1 cellular context compared by ENCODE assay signal in the genomic region with DNA sequence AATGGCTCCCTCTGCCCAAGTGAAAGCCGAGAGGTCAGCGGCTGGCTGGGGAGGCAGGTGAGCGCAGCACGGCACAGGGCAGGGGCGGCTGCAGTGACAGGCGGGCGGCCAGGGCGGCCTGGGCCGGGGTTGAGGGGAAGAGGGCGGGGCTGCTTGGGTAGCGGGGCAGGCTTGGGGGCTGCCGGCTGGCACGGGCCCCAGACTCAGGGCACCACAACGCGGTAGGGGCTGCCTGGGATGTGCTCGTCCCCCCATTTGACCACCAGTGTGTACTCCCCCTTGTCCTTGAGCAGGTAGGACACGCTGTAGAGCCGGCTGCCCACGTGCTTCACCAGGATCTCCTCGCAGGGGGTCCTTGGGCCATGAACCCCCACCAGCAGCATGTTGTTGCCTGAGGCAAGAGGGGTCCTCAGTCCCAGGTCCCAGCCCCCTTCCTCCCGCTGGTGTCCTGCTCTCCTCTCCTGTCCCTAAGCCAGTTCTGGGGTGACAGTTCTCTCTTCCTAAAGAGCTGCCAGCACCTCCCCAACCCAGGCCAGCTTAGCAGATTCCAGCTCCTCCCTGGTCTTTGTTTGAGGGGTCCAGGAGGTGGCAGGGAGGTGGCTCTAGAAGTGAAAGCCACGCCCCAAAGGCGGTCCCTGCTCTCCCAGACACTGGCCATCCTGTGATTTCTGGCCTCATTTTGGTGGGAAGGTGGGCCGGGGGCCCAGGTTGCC.
TF ChIP-seq lines count a peak whose summit lies in the region.

No MANE protein-coding gene starts in this region.

TF ChIP-seq in IMR-90, 13 proteins besides CTCF, POLR2A, EP300 and RAD21:
- TF ChIP-seq CEBPB (IDR thresholded peaks at IDR 0.05; ENCODE audit: low read depth, low read length): no peak
- no peak for TF ChIP-seq BHLHE40 (IDR thresholded peaks at IDR 0.05; ENCODE audit: low read depth, low read length)
- TF ChIP-seq, protein P1, sequence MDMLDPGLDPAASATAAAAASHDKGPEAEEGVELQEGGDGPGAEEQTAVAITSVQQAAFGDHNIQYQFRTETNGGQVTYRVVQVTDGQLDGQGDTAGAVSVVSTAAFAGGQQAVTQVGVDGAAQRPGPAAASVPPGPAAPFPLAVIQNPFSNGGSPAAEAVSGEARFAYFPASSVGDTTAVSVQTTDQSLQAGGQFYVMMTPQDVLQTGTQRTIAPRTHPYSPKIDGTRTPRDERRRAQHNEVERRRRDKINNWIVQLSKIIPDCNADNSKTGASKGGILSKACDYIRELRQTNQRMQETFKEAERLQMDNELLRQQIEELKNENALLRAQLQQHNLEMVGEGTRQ (IDR thresholded peaks at IDR 0.05; ENCODE audit: low read depth, low read length): no peak
- TF ChIP-seq SMC3 (IDR thresholded peaks at IDR 0.05; ENCODE audit: low read depth, low read length): no peak
- TF ChIP-seq RFX5 (IDR thresholded peaks at IDR 0.05; ENCODE audit: low read depth, low read length): no peak
- no peak for TF ChIP-seq MAZ (IDR thresholded peaks at IDR 0.05; ENCODE audit: borderline replicate concordance, low read depth, low read length)
- no peak for TF ChIP-seq FOS (IDR thresholded peaks at IDR 0.05; ENCODE audit: low read depth, low read length)
